ENCODE assay signal across 22 cellular contexts in genomic region chr12:99053599-99054362, GRCh38.
"Had no signal": no experiment of that assay in that cellular context is flagged by ENCODE, and none has a peak within 500 bp of the region (broad histone marks: within the 10 kb centered on the region; RNA-seq: fewer than 3 reads in every experiment).

No MANE protein-coding gene starts in this region.

- ATAC-seq: body of pancreas; left ventricle myocardium superior; stimulated activated naive CD8-positive, alpha-beta T cell treated with anti-CD3 and anti-CD28 coated beads, Interleukin-15, Interleukin-2, amounts not matched to agents 100 U/mL and 50 U/mL, for 24 hours; T-helper 17 cell had no signal

- H3K4me1 ChIP-seq: body of pancreas, suprapubic skin had no signal

- H3K27ac ChIP-seq: body of pancreas, skin epidermis, suprapubic skin, WERI-Rb-1 had no signal

- H3K4me3 Mint-ChIP-seq: activated CD4-positive, alpha-beta memory T cell treated with anti-CD3 and anti-CD28 coated beads, Interleukin-2, amount 10 ng/mL, durations not matched to agents 7 days and 5 days; activated T-cell treated with anti-CD3 and anti-CD28 coated beads, Interleukin-2, amount 50 U/mL, for 24 hours; central memory CD8-positive, alpha-beta T cell; nephron; T-helper 17 cell; type B pancreatic cell had no signal

- H3K4me1 Mint-ChIP-seq: activated CD4-positive, alpha-beta memory T cell treated with anti-CD3 and anti-CD28 coated beads, Interleukin-2, amount 10 ng/mL, durations not matched to agents 7 days and 5 days; central memory CD8-positive, alpha-beta T cell; nephron; T-helper 17 cell had no signal

- H3K9me3 Mint-ChIP-seq: activated CD4-positive, alpha-beta memory T cell treated with anti-CD3 and anti-CD28 coated beads, Interleukin-2, amount 10 ng/mL, durations not matched to agents 7 days and 5 days; activated T-cell treated with anti-CD3 and anti-CD28 coated beads, Interleukin-2, amount 50 U/mL, for 24 hours had no signal

- H3K36me3 Mint-ChIP-seq: type B pancreatic cell had no signal

- H3K36me3 ChIP-seq: suprapubic skin, WERI-Rb-1 had no signal

- H3K27me3 ChIP-seq: body of pancreas, suprapubic skin had no signal

- H3K27ac Mint-ChIP-seq: activated CD4-positive, alpha-beta memory T cell treated with anti-CD3 and anti-CD28 coated beads, Interleukin-2, amount 10 ng/mL, durations not matched to agents 7 days and 5 days; activated T-cell treated with anti-CD3 and anti-CD28 coated beads, Interleukin-2, amount 50 U/mL, for 24 hours; nephron; T-helper 17 cell; type B pancreatic cell had no signal

- DNase-seq: activated CD4-positive, alpha-beta memory T cell treated with anti-CD3 and anti-CD28 coated beads, Interleukin-2, amount 10 ng/mL, durations not matched to agents 7 days and 5 days; activated naive CD4-positive, alpha-beta T cell treated with anti-CD3 and anti-CD28 coated beads, Interleukin-2, amount 50 U/mL, for 16 hours; activated T-cell treated with anti-CD3 and anti-CD28 coated beads, Interleukin-2, amount 50 U/mL, for 24 hours; body of pancreas; cortex of kidney; effector CD8-positive, alpha-beta T cell; foreskin melanocyte; head of caudate nucleus; kidney glomerular epithelial cell; left ventricle myocardium superior; mesenchymal stem cell; nucleus accumbens; posterior cingulate gyrus; stimulated activated CD4-positive, alpha-beta T cell treated with anti-CD3 and anti-CD28 coated beads, Interleukin-4, amount 100 ng/mL, for 24 hours; stimulated activated naive CD8-positive, alpha-beta T cell treated with anti-CD3 and anti-CD28 coated beads, Interleukin-15, Interleukin-2, amounts not matched to agents 100 U/mL and 50 U/mL, for 24 hours; T-helper 17 cell; WERI-Rb-1 had no signal

- H3K9me3 ChIP-seq: body of pancreas, suprapubic skin had no signal

- H3K4me3 ChIP-seq: body of pancreas, skin epidermis, suprapubic skin had no signal

- H3K27me3 Mint-ChIP-seq: activated CD4-positive, alpha-beta memory T cell treated with anti-CD3 and anti-CD28 coated beads, Interleukin-2, amount 10 ng/mL, durations not matched to agents 7 days and 5 days; activated T-cell treated with anti-CD3 and anti-CD28 coated beads, Interleukin-2, amount 50 U/mL, for 24 hours; central memory CD8-positive, alpha-beta T cell; T-helper 17 cell; type B pancreatic cell had no signal
